8 cellular contexts compared by ENCODE assay signal in genomic region chr10:102678842-102679289, GRCh38. TPM values are rescaled to one million over a fixed set of nuclear protein-coding genes. Genes with fewer than 3 reads are reported as not detected.
A peak's percentile ranks its signal among the peaks of the same experiment; 100 is the strongest.
DNase-seq lines count a peak whose midpoint lies in the region; ATAC-seq, FAIRE-seq and TF ChIP-seq lines count a peak whose summit lies in the region.

No MANE protein-coding gene starts in this region.

- no peak for TF ChIP-seq POLR2A in stomach (IDR thresholded peaks at IDR 0.05)

- dilution Hi-C loops in mammary epithelial cell (cut with HindIII; ENCODE audit: low sequenced_read_pairs) = no loop called here

- ATAC-seq in GM21723 (IDR thresholded peaks at IDR 0.05; ENCODE audit: unreplicated experiment) = no peak

- BruUV-seq in mammary epithelial cell (replicated peaks; lab: Mats Ljungman, UMichigan) = no TSS peak

- DNase-seq in AG09319 (ENCODE audit: extremely low read depth, low read depth) = no peak
- no peak for DNase-seq in GM19239 (ENCODE audit: insufficient read length, low spot score)
- peak; percentile 69 for DNase-seq in NCI-H69 (lab: John Stamatoyannopoulos, UW)
- peak; percentile 48 for DNase-seq in mammary epithelial cell
- no peak for DNase-seq in kidney epithelial cell (ENCODE audit: low read depth)
- DNase-seq in stomach = peak; percentile 78
- DNase-seq in NCI-H187 (lab: John Stamatoyannopoulos, UW) = no peak

- in situ Hi-C loops in mammary epithelial cell (cut with MboI; ENCODE audit: low sequenced_read_pairs in 2 of 2) = loop anchor here in 1 of 2 donors (5.0 kb wide), 1 partner anchor 33 kb away; the partner anchor contains the start of genes ARL3 and SFXN2

- H3K4me3 ChIP-seq in mammary epithelial cell (replicated peaks in 1 of 3; ENCODE audit: insufficient read depth in 1 of 3, low read depth in 2 of 3, low read length in 3 of 3) (no peak overlapping the region), kidney epithelial cell (ENCODE audit: low read depth, low read length) (no peak overlapping the region), stomach (peak overlapping the region in 1 of 4 donors; percentile 8)

- H3K36me3 ChIP-seq in mammary epithelial cell (ENCODE audit: insufficient read depth, low read length) (no peaks in the 10 kb centered on the region), kidney epithelial cell (ENCODE audit: control insufficient read depth, insufficient read depth, low read length) (no peaks in the 10 kb centered on the region), stomach (peaks cover 0 to 25% (median 9%) of the 10 kb centered on the region in 4 donors)

- H3K27ac ChIP-seq in mammary epithelial cell (ENCODE audit: insufficient read depth, low read depth, low read length) = no peak overlapping the region
- peak overlapping the region in 4 of 5 donors; percentile 36 to 51 (median 39) for H3K27ac ChIP-seq in stomach

- FAIRE-seq in GM19239 (lab: Jason Lieb, UNC) = peak; percentile 54

- H4K20me1 ChIP-seq in mammary epithelial cell (ENCODE audit: insufficient read depth, low read length) = no peaks in the 10 kb centered on the region

- H3K4me1 ChIP-seq in mammary epithelial cell (ENCODE audit: insufficient read depth, low read length) (peaks cover 30% of the 10 kb centered on the region), stomach (peaks cover 26 to 56% (median 55%) of the 10 kb centered on the region in 4 donors)

- no peak overlapping the region for H2AFZ ChIP-seq in mammary epithelial cell (ENCODE audit: low read depth, low read length)

- intact Hi-C loops in mammary epithelial cell (cut with micrococcal nuclease) (loop anchor here (1.0 kb wide), 1 partner anchor 34 kb away; no protein-coding TSS in a partner anchor), stomach (cut with DNase I; ENCODE audit: low total_unique reads) (no loop called here)

- H3K27me3 ChIP-seq in mammary epithelial cell (ENCODE audit: insufficient read depth, low read length) = no peaks in the 10 kb centered on the region
- no peaks in the 10 kb centered on the region for H3K27me3 ChIP-seq in kidney epithelial cell (ENCODE audit: control insufficient read depth, insufficient read depth, low read length)
- no peaks in the 10 kb centered on the region for H3K27me3 ChIP-seq in stomach

- H3K4me2 ChIP-seq in mammary epithelial cell (ENCODE audit: insufficient read depth, low read depth, low read length) = no peak overlapping the region

- CTCF ChIA-PET in mammary epithelial cell (lab: Charles Lee; ENCODE audit: low non-redundant PET) = interaction anchor here (0.7 kb wide), 1 partner anchor 508 kb away, joined by 4 read pairs; no protein-coding TSS in a partner anchor

- TF ChIP-seq CTCF in AG09319 (IDR thresholded peaks at IDR 0.05; ENCODE audit: low read depth, low read length) = peak; percentile 86
- TF ChIP-seq CTCF in mammary epithelial cell (conservative IDR thresholded peaks at IDR 0.05 in 1 of 2, IDR thresholded peaks at IDR 0.05 in 1 of 2; ENCODE audit: extremely low read depth in 1 of 2, insufficient read depth in 1 of 2, low read depth in 1 of 2, low read length in 2 of 2) = peak; percentile 45 to 79
- TF ChIP-seq CTCF in kidney epithelial cell (IDR thresholded peaks at IDR 0.05; ENCODE audit: insufficient read depth, low read length, poor library complexity, severe bottlenecking) = peak; percentile 95
- TF ChIP-seq CTCF in stomach (IDR thresholded peaks at IDR 0.05) = peak in 5 of 7 experiments; percentile 21 to 60 (median 44)

- no peak overlapping the region for H3K9ac ChIP-seq in mammary epithelial cell (ENCODE audit: insufficient read depth, low read length)

- H3K9me3 ChIP-seq in mammary epithelial cell (replicated peaks; ENCODE audit: insufficient read depth, low read length) = no peaks in the 10 kb centered on the region
- H3K9me3 ChIP-seq in stomach = no peaks in the 10 kb centered on the region

- WGBS in mammary epithelial cell (ENCODE audit: low coverage, missing lambda C conversion rate) = 13% methylated on average over 8 of the region's 9 CpGs
- WGBS in stomach, 5 donors = 10 to 14% (median 13%) methylated on average over 5 to 9 of the region's 9 CpGs

- no peak for TF ChIP-seq EP300 in stomach (IDR thresholded peaks at IDR 0.05)

- no peaks in the 10 kb centered on the region for H3K79me2 ChIP-seq in mammary epithelial cell (ENCODE audit: insufficient read depth, low read length)

RNA-seq across cellular contexts. Expression of gene TRIM8, which starts 34.6 kb away (rescaled TPM):
- 10 to 100 TPM; 36.8 to 87.0 TPM for total RNA-seq in mammary epithelial cell
- polyA plus RNA-seq in mammary epithelial cell = 61.1 TPM
- polyA minus RNA-seq in mammary epithelial cell = 82.4 TPM
- 393 and 426 TPM in 2 replicates for total RNA-seq in kidney epithelial cell
- 100 to 1,000 TPM in 3 of 5 donors, 10 to 100 TPM in 2; 40.0 to 253 (median 149) TPM for total RNA-seq in stomach
- polyA plus RNA-seq in stomach = 10 to 100 TPM; 45.6 to 83.2 (median 68.4) TPM

RNA-seq across cellular contexts. Expression of gene ARL3, which starts 35.3 kb away (rescaled TPM):
- total RNA-seq in mammary epithelial cell (1 to 10 TPM; 2.3 to 8.7 TPM), kidney epithelial cell (5.2 and 5.9 TPM in 2 replicates), stomach (1 to 10 TPM in 4 of 5 donors, under 1 TPM in 1; 0.58 to 8.4 (median 3.1) TPM)
- polyA plus RNA-seq in mammary epithelial cell (7.8 TPM), stomach (10 to 100 TPM in 2 of 3 donors, 1 to 10 TPM in 1; 8.9 to 17.0 (median 11.7) TPM)
- polyA minus RNA-seq in mammary epithelial cell = 0.83 TPM

RNA-seq across cellular contexts. Expression of gene SFXN2, which starts 35.6 kb away (rescaled TPM):
- total RNA-seq in mammary epithelial cell (10 to 100 TPM in 1 of 2 donors, under 1 TPM in 1; 0.83 to 10.9 TPM), kidney epithelial cell (2.3 and 4.5 TPM in 2 replicates), stomach (100 to 1,000 TPM in 1 of 5 donors, 10 to 100 TPM in 3, 1 to 10 TPM in 1; 8.7 to 267 (median 13.2) TPM)
- polyA plus RNA-seq in mammary epithelial cell (10.2 TPM), stomach (10 to 100 TPM in 1 of 3 donors, 1 to 10 TPM in 2; 4.7 to 10.7 (median 7.5) TPM)
- polyA minus RNA-seq in mammary epithelial cell = 8.5 TPM

Comparison
In these comparisons a context has a peak if more than half of its experiments do, and no peak if none do; other contexts are left out.
1. DNase-seq: peak in NCI-H69 (single experiment), mammary epithelial cell (single experiment) and stomach (single experiment); none in AG09319 (single experiment), GM19239 (single experiment), kidney epithelial cell (single experiment) and NCI-H187 (0 of 2).
2. CTCF ChIP-seq: peak in every context shown above with its lines; median percentile 95 in kidney epithelial cell; 86 in AG09319; 62 in mammary epithelial cell; 44 in stomach.